ENCODE assay signal across 21 cellular contexts in genomic region chr13:100664171-100664900, GRCh38. TPM values are rescaled to one million over a fixed set of nuclear protein-coding genes. Genes with fewer than 3 reads are reported as not detected.
DNase-seq lines count a peak whose midpoint lies in the region; ATAC-seq and TF ChIP-seq lines count a peak whose summit lies in the region.
"Had no signal": no experiment of that assay in that cellular context is flagged by ENCODE, and none has a peak within 500 bp of the region (broad histone marks: within the 10 kb centered on the region; RNA-seq: fewer than 3 reads in every experiment).

No MANE protein-coding gene starts in this region.

- H3K9me3 Mint-ChIP-seq in activated T-cell treated with anti-CD3 and anti-CD28 coated beads, Interleukin-2, amount 50 U/mL, for 72 hours: no peaks in the 10 kb centered on the region
- H3K9me3 Mint-ChIP-seq in endothelial cell (ENCODE audit: unreplicated experiment): no peaks in the 10 kb centered on the region
- H3K9me3 Mint-ChIP-seq in T-cell: no peaks in the 10 kb centered on the region
- H3K9me3 Mint-ChIP-seq: CD8-positive, alpha-beta memory T cell; GM23338; HFFc6 had no signal

- H3K27me3 Mint-ChIP-seq in activated T-cell treated with anti-CD3 and anti-CD28 coated beads, Interleukin-2, amount 50 U/mL, for 72 hours (ENCODE audit: low read depth): no peaks in the 10 kb centered on the region
- H3K27me3 Mint-ChIP-seq in endothelial cell (ENCODE audit: unreplicated experiment) (peaks cover 2% of the 10 kb centered on the region), T-cell (no peaks in the 10 kb centered on the region)
- H3K27me3 Mint-ChIP-seq: B cell; CD4-positive, CD25-positive, alpha-beta regulatory T cell had no signal

- H3K36me3 Mint-ChIP-seq in activated T-cell treated with anti-CD3 and anti-CD28 coated beads, Interleukin-2, amount 50 U/mL, for 72 hours (ENCODE audit: insufficient read depth in 2 of 2): peaks cover 4 to 15% of the 10 kb centered on the region in 2 donors
- H3K36me3 Mint-ChIP-seq in endothelial cell (ENCODE audit: low read depth, unreplicated experiment): peaks cover 58% of the 10 kb centered on the region
- H3K36me3 Mint-ChIP-seq in T-cell: peaks cover 75% of the 10 kb centered on the region

- no peaks in the 10 kb centered on the region for H3F3A ChIP-seq in GM23248 (ENCODE audit: insufficient read depth)

- 87 to 91% methylated on average over 10 of the region's 10 CpGs for WGBS in GM23248 (ENCODE audit: low coverage in 1 of 2, low lambda C conversion rate in 2 of 2, missing lambda C conversion rate in 2 of 2), 2 experiments

- no peak for ATAC-seq in activated T-cell treated with anti-CD3 and anti-CD28 coated beads, Interleukin-2, amount 50 U/mL, for 72 hours (replicated peaks in 1 of 2)
- no peak for ATAC-seq in T-cell (replicated peaks in 1 of 4)
- ATAC-seq: GM12878, GM23338, HCT116 had no signal

- no peak overlapping the region for H3K4me2 ChIP-seq in GM23248 (ENCODE audit: unreplicated experiment)
- H3K4me2 ChIP-seq: BLaER1 treated with 17β-estradiol and CSF1 and Interleukin-3, amounts not matched to agents 10 nM and 100 nM; GM23338 had no signal

- TF ChIP-seq CTCF in endothelial cell (IDR thresholded peaks at IDR 0.05; ENCODE audit: unreplicated experiment): no peak

- CTCF ChIA-PET in T-cell (lab: Charles Lee): interaction anchor here in 1 of 2 donors (0.5 kb wide), 1 partner anchor 58 kb away, joined by 7 read pairs; no protein-coding TSS in a partner anchor

- no peaks in the 10 kb centered on the region for H3K9me3 ChIP-seq in GM23248 (ENCODE audit: low read depth)
- H3K9me3 ChIP-seq: BLaER1 treated with 17β-estradiol and CSF1 and Interleukin-3, amounts not matched to agents 10 nM and 100 nM had no signal

- peak overlapping the region; percentile 33 for H3K27ac Mint-ChIP-seq in activated T-cell treated with anti-CD3 and anti-CD28 coated beads, Interleukin-2, amount 50 U/mL, for 72 hours
- H3K27ac Mint-ChIP-seq in endothelial cell (ENCODE audit: unreplicated experiment): no peak overlapping the region
- no peak overlapping the region for H3K27ac Mint-ChIP-seq in T-cell
- H3K27ac Mint-ChIP-seq: B cell, GM23338, HFFc6 had no signal

- POLR2A ChIA-PET in T-cell (lab: Charles Lee): no interaction called here

- no peak for DNase-seq in activated T-cell treated with anti-CD3 and anti-CD28 coated beads, Interleukin-2, amount 50 U/mL, for 72 hours
- DNase-seq in activated T-cell treated with anti-CD3 and anti-CD28 coated beads, Interleukin-2, amount 50 U/mL, for 1 hour: no peak
- DNase-seq in endothelial cell (ENCODE audit: low spot score): no peak
- DNase-seq in GM23248: no peak
- no peak for DNase-seq in T-cell
- DNase-seq: CD4-positive, CD25-positive, alpha-beta regulatory T cell; CD8-positive, alpha-beta memory T cell; COR-L47; DMS 273 treated with DMSO at 0.1 percent for 48 hours; DMS53; DND-41; EL; H7; HFFc6 had no signal

- no peak overlapping the region for H3K9ac ChIP-seq in GM23248
- H3K9ac ChIP-seq: BLaER1 treated with 17β-estradiol and CSF1 and Interleukin-3, amounts not matched to agents 10 nM and 100 nM had no signal

- no peak overlapping the region for H2AFZ ChIP-seq in GM23248
- H2AFZ ChIP-seq: GM23338 had no signal

- H3K4me1 ChIP-seq in GM23248 (ENCODE audit: insufficient read depth): no peaks in the 10 kb centered on the region

- H3K9me2 ChIP-seq in GM23248 (ENCODE audit: insufficient read depth): no peaks in the 10 kb centered on the region

- no peaks in the 10 kb centered on the region for H4K20me1 ChIP-seq in GM23248 (ENCODE audit: insufficient read depth)

- no peaks in the 10 kb centered on the region for H3K36me3 ChIP-seq in GM23248 (ENCODE audit: low read depth)

- no peak overlapping the region for H3K4me3 ChIP-seq in GM23248
- H3K4me3 ChIP-seq: BLaER1 treated with 17β-estradiol and CSF1 and Interleukin-3, amounts not matched to agents 10 nM and 100 nM; GM12878; GM23338 had no signal

- no peaks in the 10 kb centered on the region for H3K4me1 Mint-ChIP-seq in activated T-cell treated with anti-CD3 and anti-CD28 coated beads, Interleukin-2, amount 50 U/mL, for 72 hours (ENCODE audit: low read depth)
- H3K4me1 Mint-ChIP-seq in endothelial cell (ENCODE audit: unreplicated experiment): peaks cover 17% of the 10 kb centered on the region
- peaks cover 4 to 6% (median 6%) of the 10 kb centered on the region in 3 donors for H3K4me1 Mint-ChIP-seq in T-cell

- H3K79me2 ChIP-seq in GM23248 (ENCODE audit: insufficient read depth): no peaks in the 10 kb centered on the region

- H3K27ac ChIP-seq in temporal lobe (ENCODE audit: low read depth, low read length) (peak overlapping the region; percentile 60), GM23248 (no peak overlapping the region)
- H3K27ac ChIP-seq: BLaER1 treated with 17β-estradiol and CSF1 and Interleukin-3, amounts not matched to agents 10 nM and 100 nM; HL-60 had no signal

- H3K27me3 ChIP-seq in GM23248 (replicated peaks; ENCODE audit: insufficient read depth): no peaks in the 10 kb centered on the region
- H3K27me3 ChIP-seq: BLaER1 treated with 17β-estradiol and CSF1 and Interleukin-3, amounts not matched to agents 10 nM and 100 nM had no signal

- no peak overlapping the region for H3K4me3 Mint-ChIP-seq in activated T-cell treated with anti-CD3 and anti-CD28 coated beads, Interleukin-2, amount 50 U/mL, for 72 hours
- H3K4me3 Mint-ChIP-seq in endothelial cell (ENCODE audit: unreplicated experiment) (peak overlapping the region; percentile 67), T-cell (no peak overlapping the region)
- H3K4me3 Mint-ChIP-seq: B cell; CD4-positive, CD25-positive, alpha-beta regulatory T cell; CD8-positive, alpha-beta memory T cell; GM23338; HFFc6 had no signal

- in situ Hi-C loops in GM23248 (cut with MboI): no loop called here

RNA-seq across cellular contexts. Expression of gene TMTC4, which starts 10.3 kb away (rescaled TPM):
- 10 to 100 TPM; 16.1 to 18.1 TPM for total RNA-seq in activated T-cell treated with anti-CD3 and anti-CD28 coated beads, Interleukin-2, amount 50 U/mL, for 72 hours
- total RNA-seq in endothelial cell (ENCODE audit: unreplicated experiment) (40.1 TPM), temporal lobe (52.1 TPM), T-cell (10 to 100 TPM in 4 of 5 donors, 1 to 10 TPM in 1; 7.0 to 52.2 (median 27.7) TPM)
- 3.0 and 3.8 TPM in 2 replicates for total RNA-seq in GM23248 (2014; rRNA removed; shearing (Covaris generic))
- polyA plus RNA-seq in GM23248 (2016; fragmentation: Nextera tagmentation; extraction: Ambion mirVana): 1.9 and 2.6 TPM in 2 replicates
